Comparison of ENCODE assay signal across 22 cellular contexts in the genomic region with DNA sequence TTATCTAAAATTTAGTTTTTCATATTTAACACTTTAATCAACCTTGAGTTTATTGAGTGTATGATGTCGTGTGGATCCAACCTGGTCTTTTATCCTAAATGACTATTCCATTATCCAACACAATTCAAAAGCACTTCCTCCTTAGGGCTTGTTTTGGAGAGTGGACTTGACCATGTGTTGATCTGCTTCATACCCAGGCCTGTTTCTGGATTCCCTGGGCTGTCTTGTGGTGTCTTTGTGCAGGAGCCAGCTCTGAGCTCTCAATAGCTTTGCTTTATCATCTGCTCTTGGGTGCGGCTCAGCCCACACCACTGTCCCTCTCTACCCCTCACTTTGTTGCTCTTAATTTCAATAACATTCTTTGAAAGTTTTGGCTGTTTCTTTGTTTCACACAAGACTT.
"Had no signal": no experiment of that assay in that cellular context is flagged by ENCODE, and none has a peak within 500 bp of the region (broad histone marks: within the 10 kb centered on the region; RNA-seq: fewer than 3 reads in every experiment).

No MANE protein-coding gene starts in this region.

- ATAC-seq: activated CD8-positive, alpha-beta T cell treated with anti-CD3 and anti-CD28 coated beads for 36 hours; activated naive CD4-positive, alpha-beta T cell treated with anti-CD3 and anti-CD28 coated beads, Interleukin-2, amount 50 U/mL, for 72 hours; activated T-helper 17 cell treated with anti-CD3 and anti-CD28 coated beads, Interleukin-2, amount 50 U/mL, for 72 hours; left cardiac atrium; stimulated activated memory B cell treated with anti-CD40 and anti-IgM and Interleukin-4, amounts not matched to agents 10 μg/mL and 1 μg/mL and 100 μg/mL, for 72 hours; T-helper 17 cell had no signal

- DNase-seq: activated CD4-positive, alpha-beta T cell treated with anti-CD3 and anti-CD28 coated beads, Interleukin-2, amount 10 ng/mL, durations not matched to agents 7 days and 5 days; activated CD4-positive, CD25-positive, alpha-beta regulatory T cell treated with anti-CD3 and anti-CD28 coated beads, Interleukin-2, amount 50 U/mL, for 72 hours; activated CD8-positive, alpha-beta T cell treated with anti-CD3 and anti-CD28 coated beads for 36 hours; activated T-cell treated with anti-CD3 and anti-CD28 coated beads, Interleukin-2, amount 50 U/mL, for 1 hour; aorta; brain microvascular endothelial cell; caudate nucleus; dorsolateral prefrontal cortex; heart right ventricle; islet precursor cell; left cardiac atrium; mesendoderm; pancreas; right lobe of liver; stimulated activated CD4-positive, alpha-beta T cell treated with anti-CD3 and anti-CD28 coated beads, Interleukin-15, amount 100 ng/mL, for 24 hours; stomach; SW 1271; T-helper 17 cell; WERI-Rb-1 had no signal
